Comparison of ENCODE assay signal across 14 cellular contexts in genomic region chr2:15798716-15799431, GRCh38.
"Had no signal": no experiment of that assay in that cellular context is flagged by ENCODE, and none has a peak within 500 bp of the region (broad histone marks: within the 10 kb centered on the region; RNA-seq: fewer than 3 reads in every experiment).

No MANE protein-coding gene starts in this region.

- H3K4me3 ChIP-seq: dorsolateral prefrontal cortex, skin epidermis, testis had no signal

- H3K27ac ChIP-seq: testis had no signal

- DNase-seq: activated CD4-positive, alpha-beta memory T cell treated with anti-CD3 and anti-CD28 coated beads, Interleukin-2, amount 10 ng/mL, durations not matched to agents 7 days and 5 days; activated CD4-positive, alpha-beta T cell treated with anti-CD3 and anti-CD28 coated beads for 36 hours; activated effector memory CD4-positive, alpha-beta T cell treated with Interleukin-2 at 50 U/mL for 16 hours; activated naive CD4-positive, alpha-beta T cell treated with anti-CD3 and anti-CD28 coated beads, Interleukin-2, amount 50 U/mL, for 16 hours; activated T-cell treated with anti-CD3 and anti-CD28 coated beads, Interleukin-2, amount 50 U/mL, for 4 hours; endodermal cell; kidney; left ventricle myocardium superior; mesenchymal stem cell; right cardiac atrium; T-helper 17 cell; testis had no signal

- H3K9me3 ChIP-seq: testis had no signal

- H3K27me3 ChIP-seq: testis had no signal
